10 cellular contexts compared by ENCODE assay signal in genomic region chr22:44667276-44667675, GRCh38. TPM values are rescaled to one million over a fixed set of nuclear protein-coding genes. Genes with fewer than 3 reads are reported as not detected.
DNase-seq lines count a peak whose midpoint lies in the region; ATAC-seq and TF ChIP-seq lines count a peak whose summit lies in the region.
"Had no signal": no experiment of that assay in that cellular context is flagged by ENCODE, and none has a peak within 500 bp of the region (broad histone marks: within the 10 kb centered on the region; RNA-seq: fewer than 3 reads in every experiment).

No MANE protein-coding gene starts in this region.

- H3K36me3 ChIP-seq in Peyer's patch (no peaks in the 10 kb centered on the region), esophagus squamous epithelium (no peaks in the 10 kb centered on the region)
- H3K36me3 ChIP-seq: brain microvascular endothelial cell, upper lobe of right lung had no signal

- H3K9me3 Mint-ChIP-seq in T-helper 1 cell treated with Interleukin-12 subunit alpha and Interleukin-12 subunit beta and Interleukin-4 antibody, amounts not matched to agents 30 μg/mL and 1 μg/mL, for 36 hours: no peaks in the 10 kb centered on the region
- no peaks in the 10 kb centered on the region for H3K9me3 Mint-ChIP-seq in progenitor cell of endocrine pancreas (ENCODE audit: low read depth)

- H3K27ac Mint-ChIP-seq in T-helper 1 cell treated with Interleukin-12 subunit alpha and Interleukin-12 subunit beta and Interleukin-4 antibody, amounts not matched to agents 30 μg/mL and 1 μg/mL, for 36 hours: peak overlapping the region; percentile 83
- peak overlapping the region; percentile 13 for H3K27ac Mint-ChIP-seq in progenitor cell of endocrine pancreas

- ATAC-seq in GM21723 (IDR thresholded peaks at IDR 0.05; ENCODE audit: unreplicated experiment): no peak

- H3K4me3 ChIP-seq in Peyer's patch (no peak overlapping the region), esophagus squamous epithelium (no peak overlapping the region), coronary artery (no peak overlapping the region)

- no peaks in the 10 kb centered on the region for H3K36me3 Mint-ChIP-seq in T-helper 1 cell treated with Interleukin-12 subunit alpha and Interleukin-12 subunit beta and Interleukin-4 antibody, amounts not matched to agents 30 μg/mL and 1 μg/mL, for 36 hours (ENCODE audit: low read depth)
- H3K36me3 Mint-ChIP-seq in progenitor cell of endocrine pancreas (ENCODE audit: insufficient read depth): no peaks in the 10 kb centered on the region

- H3K4me1 Mint-ChIP-seq in T-helper 1 cell treated with Interleukin-12 subunit alpha and Interleukin-12 subunit beta and Interleukin-4 antibody, amounts not matched to agents 30 μg/mL and 1 μg/mL, for 36 hours (ENCODE audit: low read depth): peaks cover 36% of the 10 kb centered on the region
- no peaks in the 10 kb centered on the region for H3K4me1 Mint-ChIP-seq in progenitor cell of endocrine pancreas (ENCODE audit: low read depth)

- TF ChIP-seq CTCF in Peyer's patch (IDR thresholded peaks at IDR 0.05) (no peak), esophagus squamous epithelium (IDR thresholded peaks at IDR 0.05) (no peak), progenitor cell of endocrine pancreas (IDR thresholded peaks at IDR 0.05; ENCODE audit: unreplicated experiment) (no peak), coronary artery (IDR thresholded peaks at IDR 0.05) (no peak)

- H3K4me1 ChIP-seq in Peyer's patch: peaks cover 0 to 36% (median 11%) of the 10 kb centered on the region in 4 donors
- peaks cover 18 to 69% (median 26%) of the 10 kb centered on the region in 3 donors for H3K4me1 ChIP-seq in esophagus squamous epithelium

- H3K27ac ChIP-seq in Peyer's patch (peak overlapping the region in 3 of 4 donors; percentile 84 to 92 (median 86)), esophagus squamous epithelium (peak overlapping the region; percentile 34 to 89 (median 68)), coronary artery (peak overlapping the region in 1 of 2 donors; percentile 85)
- H3K27ac ChIP-seq: brain microvascular endothelial cell had no signal

- peaks cover 32% of the 10 kb centered on the region for H3K27me3 Mint-ChIP-seq in T-helper 1 cell treated with Interleukin-12 subunit alpha and Interleukin-12 subunit beta and Interleukin-4 antibody, amounts not matched to agents 30 μg/mL and 1 μg/mL, for 36 hours (ENCODE audit: low read depth)
- H3K27me3 Mint-ChIP-seq in progenitor cell of endocrine pancreas: peaks cover 36% of the 10 kb centered on the region

- TF ChIP-seq POLR2A in Peyer's patch (IDR thresholded peaks at IDR 0.05) (no peak), esophagus squamous epithelium (IDR thresholded peaks at IDR 0.05) (no peak)

- DNase-seq in T-helper 1 cell (no peak), Peyer's patch (no peak), esophagus squamous epithelium (lab: John Stamatoyannopoulos, UW) (no peak), progenitor cell of endocrine pancreas (ENCODE audit: low spot score, unreplicated experiment) (no peak), coronary artery (ENCODE audit: low spot score) (no peak), NCI-H187 treated with DMSO at 0.1 percent for 48 hours (lab: John Stamatoyannopoulos, UW) (no peak)
- DNase-seq: brain microvascular endothelial cell, upper lobe of right lung had no signal

- 41 to 62% methylated on average over 4 to 5 of the region's 5 CpGs for WGBS in esophagus squamous epithelium, 2 donors

- H3K27me3 ChIP-seq in Peyer's patch: peaks cover 0 to 4% of the 10 kb centered on the region in 2 donors
- H3K27me3 ChIP-seq in esophagus squamous epithelium: peaks cover 0 to 49% (median 0%) of the 10 kb centered on the region in 4 donors

- intact Hi-C loops in esophagus squamous epithelium (cut with DNase I): no loop called here

- H3K9me3 ChIP-seq in Peyer's patch (no peaks in the 10 kb centered on the region), esophagus squamous epithelium (no peaks in the 10 kb centered on the region)
- H3K9me3 ChIP-seq: upper lobe of right lung had no signal

- H3K4me3 Mint-ChIP-seq in T-helper 1 cell treated with Interleukin-12 subunit alpha and Interleukin-12 subunit beta and Interleukin-4 antibody, amounts not matched to agents 30 μg/mL and 1 μg/mL, for 36 hours: peak overlapping the region; percentile 75
- H3K4me3 Mint-ChIP-seq in progenitor cell of endocrine pancreas (ENCODE audit: low read depth): peak overlapping the region; percentile 56

RNA-seq across cellular contexts. Expression of gene PRR5, which starts 34.7 kb away (rescaled TPM):
- total RNA-seq in Peyer's patch (10 to 100 TPM; 20.6 to 84.3 (median 51.0) TPM), esophagus squamous epithelium (10 to 100 TPM; 20.8 to 33.0 (median 23.4) TPM), progenitor cell of endocrine pancreas (20.5 and 21.3 TPM in 2 replicates)
